17 cellular contexts compared by ENCODE assay signal in the genomic region with DNA sequence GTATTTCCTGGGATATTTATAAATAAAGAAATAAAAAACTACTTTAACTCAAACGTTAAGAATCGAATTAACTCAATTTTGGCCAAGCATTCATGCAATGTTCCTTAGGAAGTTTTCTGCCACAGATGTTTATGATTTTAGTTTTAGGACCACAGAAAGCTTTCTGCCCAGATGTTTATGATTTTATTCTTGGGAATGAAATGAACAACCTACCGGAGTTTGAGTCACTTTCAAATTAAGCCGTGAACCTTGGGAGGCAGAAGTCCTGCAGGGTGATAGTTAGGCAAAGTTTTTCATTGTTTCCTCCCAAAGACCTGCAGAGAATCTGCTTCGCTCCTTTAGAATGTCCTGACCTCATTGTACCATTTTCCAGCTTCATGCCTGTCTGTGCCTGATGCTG.
"Had no signal": no experiment of that assay in that cellular context is flagged by ENCODE, and none has a peak within 500 bp of the region (broad histone marks: within the 10 kb centered on the region; RNA-seq: fewer than 3 reads in every experiment).

No MANE protein-coding gene starts in this region.

- H3K36me3 ChIP-seq: colonic mucosa, esophagus squamous epithelium, lower lobe of right lung, upper lobe of left lung had no signal

- H3K4me3 ChIP-seq: colonic mucosa, esophagus squamous epithelium, lower lobe of right lung, upper lobe of left lung had no signal

- H3K9me3 ChIP-seq: colonic mucosa, esophagus squamous epithelium, lower lobe of right lung, upper lobe of left lung had no signal

- H3K4me1 ChIP-seq: colonic mucosa, lower lobe of right lung, upper lobe of left lung had no signal

- H3K4me1 Mint-ChIP-seq: activated naive CD8-positive, alpha-beta T cell treated with anti-CD3 and anti-CD28 coated beads, Interleukin-2, amount 50 U/mL, for 24 hours; naive B cell had no signal

- H3K36me3 Mint-ChIP-seq: WTC11 had no signal

- H3K27me3 ChIP-seq: colonic mucosa, upper lobe of left lung had no signal

- ATAC-seq: activated CD8-positive, alpha-beta T cell treated with anti-CD3 and anti-CD28 coated beads, Interleukin-2, amount 10 ng/mL, durations not matched to agents 7 days and 5 days; activated naive CD8-positive, alpha-beta T cell treated with anti-CD3 and anti-CD28 coated beads, Interleukin-2, amount 50 U/mL, for 24 hours; left cardiac atrium; lower lobe of right lung; WTC11 had no signal

- H3K27ac Mint-ChIP-seq: activated CD8-positive, alpha-beta T cell treated with anti-CD3 and anti-CD28 coated beads, Interleukin-2, amount 10 ng/mL, durations not matched to agents 7 days and 5 days; activated naive CD8-positive, alpha-beta T cell treated with anti-CD3 and anti-CD28 coated beads, Interleukin-2, amount 50 U/mL, for 24 hours; activated T-helper 1 cell treated with anti-CD3 and anti-CD28 coated beads, Interleukin-12 subunit alpha, Interleukin-12 subunit beta, Interleukin-2, Interleukin-4 antibody, amounts not matched to agents 30 ng/mL and 10 ng/mL and 1 ng/mL, durations not matched to agents 14 hours and 24 hours and 36 hours; T-helper 1 cell treated with Interleukin-12 subunit alpha and Interleukin-12 subunit beta and Interleukin-4 antibody, amounts not matched to agents 30 μg/mL and 1 μg/mL, for 36 hours; WTC11 had no signal

- H3K27ac ChIP-seq: colonic mucosa, esophagus squamous epithelium, lower lobe of right lung, upper lobe of left lung had no signal

- DNase-seq: activated CD4-positive, alpha-beta T cell treated with anti-CD3 and anti-CD28 coated beads for 48 hours; activated CD8-positive, alpha-beta memory T cell treated with anti-CD3 and anti-CD28 coated beads, Interleukin-2, amount 50 U/mL, for 48 hours; activated CD8-positive, alpha-beta T cell treated with anti-CD3 and anti-CD28 coated beads, Interleukin-2, amount 10 ng/mL, durations not matched to agents 7 days and 5 days; activated naive CD4-positive, alpha-beta T cell treated with Interleukin-2 at 50 U/mL for 16 hours; activated naive CD8-positive, alpha-beta T cell treated with anti-CD3 and anti-CD28 coated beads, Interleukin-2, amount 50 U/mL, for 24 hours; colonic mucosa; esophagus squamous epithelium; left cardiac atrium; lower lobe of right lung; naive B cell; stimulated activated CD4-positive, alpha-beta T cell treated with anti-CD3 and anti-CD28 coated beads, Interleukin-12 subunit alpha, Interleukin-12 subunit beta, amount 100 ng/mL, for 4 hours; stimulated activated naive CD4-positive, alpha-beta T cell; substantia nigra had no signal

- H3K4me3 Mint-ChIP-seq: activated CD8-positive, alpha-beta T cell treated with anti-CD3 and anti-CD28 coated beads, Interleukin-2, amount 10 ng/mL, durations not matched to agents 7 days and 5 days; activated naive CD8-positive, alpha-beta T cell treated with anti-CD3 and anti-CD28 coated beads, Interleukin-2, amount 50 U/mL, for 24 hours; activated T-helper 1 cell treated with anti-CD3 and anti-CD28 coated beads, Interleukin-12 subunit alpha, Interleukin-12 subunit beta, Interleukin-2, Interleukin-4 antibody, amounts not matched to agents 30 ng/mL and 10 ng/mL and 1 ng/mL, durations not matched to agents 14 hours and 24 hours and 36 hours; naive B cell; T-helper 1 cell treated with Interleukin-12 subunit alpha and Interleukin-12 subunit beta and Interleukin-4 antibody, amounts not matched to agents 30 μg/mL and 1 μg/mL, for 36 hours; WTC11 had no signal

- H3K9me3 Mint-ChIP-seq: activated naive CD8-positive, alpha-beta T cell treated with anti-CD3 and anti-CD28 coated beads, Interleukin-2, amount 50 U/mL, for 24 hours; activated T-helper 1 cell treated with anti-CD3 and anti-CD28 coated beads, Interleukin-12 subunit alpha, Interleukin-12 subunit beta, Interleukin-2, Interleukin-4 antibody, amounts not matched to agents 30 ng/mL and 10 ng/mL and 1 ng/mL, durations not matched to agents 14 hours and 24 hours and 36 hours; naive B cell; T-helper 1 cell treated with Interleukin-12 subunit alpha and Interleukin-12 subunit beta and Interleukin-4 antibody, amounts not matched to agents 30 μg/mL and 1 μg/mL, for 36 hours; WTC11 had no signal
